In genomic region chr6:44073612-44074382, GRCh38 we compare ENCODE assay signal across 1 cellular context.
A peak's percentile ranks its signal among the peaks of the same experiment; 100 is the strongest.
TF ChIP-seq lines count a peak whose summit lies in the region.

No MANE protein-coding gene starts in this region.

TF ChIP-seq in K562, 482 proteins besides CTCF, POLR2A, EP300 and RAD21 (continued from another document and continues in another):
- TF ChIP-seq ZNF280A (IDR thresholded peaks at IDR 0.05; ENCODE audit: low read depth, partially characterized antibody) = no peak
- no peak for TF ChIP-seq ZSCAN29 (IDR thresholded peaks at IDR 0.05)
- TF ChIP-seq POLR3A (IDR thresholded peaks at IDR 0.05; ENCODE audit: borderline replicate concordance, extremely low read depth, insufficient read depth, insufficient read length) = no peak
- TF ChIP-seq MCM7 (IDR thresholded peaks at IDR 0.05) = no peak
- TF ChIP-seq CBFA2T3 (IDR thresholded peaks at IDR 0.05) = no peak
- TF ChIP-seq MTA1 (IDR thresholded peaks at IDR 0.05; ENCODE audit: borderline replicate concordance) = peak; percentile 63
- no peak; the same call in 1 of the 2 replicates for TF ChIP-seq KLF13 (tag; IDR thresholded peaks at IDR 0.05; ENCODE audit: borderline replicate concordance, low read depth)
- TF ChIP-seq DDX20 (tag; IDR thresholded peaks at IDR 0.05; ENCODE audit: low read depth) = no peak
- peak; percentile 26 for TF ChIP-seq MAX (CRISPR knock-in tag; IDR thresholded peaks at IDR 0.05)
- no peak for TF ChIP-seq POLR2B (IDR thresholded peaks at IDR 0.05; ENCODE audit: low read depth, partially characterized antibody)
- no peak for TF ChIP-seq CBX5 (IDR thresholded peaks at IDR 0.05; ENCODE audit: borderline replicate concordance, low read depth)
- TF ChIP-seq PHF21A (IDR thresholded peaks at IDR 0.05; ENCODE audit: borderline replicate concordance, low read depth) = no peak
- TF ChIP-seq STAT6 (CRISPR knock-in tag; IDR thresholded peaks at IDR 0.05) = no peak
- TF ChIP-seq NR2C1 (IDR thresholded peaks at IDR 0.05) = no peak
- peak; percentile 42; the same call in 1 of the 2 replicates for TF ChIP-seq NR2C1 (tag; IDR thresholded peaks at IDR 0.05)
- no peak for TF ChIP-seq SMAD4 (CRISPR knock-in tag; conservative IDR thresholded peaks at IDR 0.05)
- 0 out of 2 replicates have a peak, but pooled peaks have one; percentile 6 for TF ChIP-seq USF1 (CRISPR knock-in tag; IDR thresholded peaks at IDR 0.05)
- TF ChIP-seq RBM14 (IDR thresholded peaks at IDR 0.05; ENCODE audit: borderline replicate concordance, insufficient read depth, low read depth, low read length) = no peak
- no peak for TF ChIP-seq C11orf30 (IDR thresholded peaks at IDR 0.05; ENCODE audit: low read depth)
- TF ChIP-seq FUS (optimal IDR thresholded peaks at IDR 0.05; ENCODE audit: low read depth, low read length) = no peak
- TF ChIP-seq DIDO1 (tag; IDR thresholded peaks at IDR 0.05; ENCODE audit: low read depth) = no peak
- TF ChIP-seq THRA (IDR thresholded peaks at IDR 0.05) = no peak
- TF ChIP-seq HOMEZ (CRISPR knock-in tag; IDR thresholded peaks at IDR 0.05) = no peak
- no peak for TF ChIP-seq FOXJ3 (CRISPR knock-in tag; IDR thresholded peaks at IDR 0.05)
- TF ChIP-seq PTTG1 (tag; IDR thresholded peaks at IDR 0.05; ENCODE audit: low read depth) = no peak
- no peak for TF ChIP-seq PYGO2 (tag; IDR thresholded peaks at IDR 0.05)
- no peak for TF ChIP-seq TEAD2 (tag; IDR thresholded peaks at IDR 0.05)
- peak; percentile 24; the same call in 1 of the 2 replicates for TF ChIP-seq ARID1B (IDR thresholded peaks at IDR 0.05)
- TF ChIP-seq ZHX1 (conservative IDR thresholded peaks at IDR 0.05; ENCODE audit: low read length) = no peak
- TF ChIP-seq MXD1 (CRISPR knock-in tag; IDR thresholded peaks at IDR 0.05; ENCODE audit: borderline replicate concordance, poor library complexity, severe bottlenecking) = no peak
- TF ChIP-seq CEBPZ (IDR thresholded peaks at IDR 0.05; ENCODE audit: borderline replicate concordance, low read depth, low read length) = no peak
- no peak for TF ChIP-seq SNIP1 (IDR thresholded peaks at IDR 0.05; ENCODE audit: low read depth)
- no peak for TF ChIP-seq JUNB (CRISPR knock-in tag; conservative IDR thresholded peaks at IDR 0.05)
- no peak for TF ChIP-seq HNRNPK (IDR thresholded peaks at IDR 0.05; ENCODE audit: low read depth, low read length, poor library complexity, severe bottlenecking)
